8 cellular contexts compared by ENCODE assay signal in the genomic region with DNA sequence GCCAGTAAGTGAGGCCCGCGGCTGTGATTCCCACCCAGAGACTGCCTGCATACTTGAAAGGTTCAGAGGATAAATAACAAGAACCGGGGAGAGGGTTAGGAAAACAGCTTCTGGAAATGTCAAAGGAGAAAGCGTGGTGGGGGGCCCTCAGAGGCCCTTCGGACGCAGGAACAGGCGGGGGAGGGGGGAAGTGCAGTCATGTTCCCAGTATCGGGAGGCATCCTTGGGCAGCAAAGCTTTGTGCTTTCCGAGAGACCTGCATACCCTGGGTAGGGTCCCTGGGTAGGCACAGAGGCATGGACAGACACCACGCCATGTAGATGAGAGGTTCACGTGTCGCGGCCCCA. TPM values are rescaled to one million over a fixed set of nuclear protein-coding genes. Genes with fewer than 3 reads are reported as not detected.
DNase-seq lines count a peak whose midpoint lies in the region; ATAC-seq, FAIRE-seq and TF ChIP-seq lines count a peak whose summit lies in the region.

No MANE protein-coding gene starts in this region.

- FAIRE-seq in H54 (lab: Jason Lieb, UNC) = no peak

- H3K27ac Mint-ChIP-seq in activated T-cell treated with anti-CD3 and anti-CD28 coated beads, Interleukin-2, amount 50 U/mL, for 24 hours = no peak overlapping the region
- H3K27ac Mint-ChIP-seq in naive thymus-derived CD8-positive, alpha-beta T cell = peak overlapping the region in 1 of 10 donors; percentile 45

- H3K27me3 Mint-ChIP-seq in activated T-cell treated with anti-CD3 and anti-CD28 coated beads, Interleukin-2, amount 50 U/mL, for 24 hours = peaks cover 31% of the 10 kb centered on the region
- H3K27me3 Mint-ChIP-seq in naive thymus-derived CD8-positive, alpha-beta T cell = peaks cover 14 to 49% (median 30%) of the 10 kb centered on the region in 5 donors

- no peaks in the 10 kb centered on the region for H3K9me3 Mint-ChIP-seq in activated T-cell treated with anti-CD3 and anti-CD28 coated beads, Interleukin-2, amount 50 U/mL, for 24 hours
- H3K9me3 Mint-ChIP-seq in naive thymus-derived CD8-positive, alpha-beta T cell = no peaks in the 10 kb centered on the region

- no peaks in the 10 kb centered on the region for H3K9me3 ChIP-seq in esophagus squamous epithelium
- H3K9me3 ChIP-seq in transverse colon = no peaks in the 10 kb centered on the region
- no peaks in the 10 kb centered on the region for H3K9me3 ChIP-seq in OCI-LY7 (ENCODE audit: low read length)

- no peaks in the 10 kb centered on the region for H3K9me2 ChIP-seq in OCI-LY7 (ENCODE audit: insufficient read depth, low read length)

- H3K27ac ChIP-seq in esophagus squamous epithelium (peak overlapping the region; percentile 53 to 81 (median 73)), transverse colon (peak overlapping the region; percentile 65 to 76 (median 72)), OCI-LY7 (ENCODE audit: low read depth, low read length, poor library complexity, severe bottlenecking) (no peak overlapping the region)

- H3K4me3 Mint-ChIP-seq in activated T-cell treated with anti-CD3 and anti-CD28 coated beads, Interleukin-2, amount 50 U/mL, for 24 hours = peak overlapping the region; percentile 40
- H3K4me3 Mint-ChIP-seq in naive thymus-derived CD8-positive, alpha-beta T cell = peak overlapping the region; percentile 46 to 81 (median 71)

- in situ Hi-C loops in transverse colon (cut with MboI; ENCODE audit: low pct_ligation_motif_present in 1 of 4, low pct_unique_long_range_greater_than_20kb in 1 of 4, low sequenced_read_pairs in 3 of 4) = no loop called here

- no peaks in the 10 kb centered on the region for H3K79me2 ChIP-seq in OCI-LY7 (ENCODE audit: insufficient read depth, low read depth, low read length)

- H4K20me1 ChIP-seq in OCI-LY7 (ENCODE audit: insufficient read depth, low read length) = no peaks in the 10 kb centered on the region

- H3K4me1 Mint-ChIP-seq in activated T-cell treated with anti-CD3 and anti-CD28 coated beads, Interleukin-2, amount 50 U/mL, for 24 hours (ENCODE audit: low read depth) = peaks cover 3% of the 10 kb centered on the region
- peaks cover 7 to 17% (median 11%) of the 10 kb centered on the region in 4 donors for H3K4me1 Mint-ChIP-seq in naive thymus-derived CD8-positive, alpha-beta T cell

- no peaks in the 10 kb centered on the region for H3K27me3 ChIP-seq in esophagus squamous epithelium
- H3K27me3 ChIP-seq in transverse colon = no peaks in the 10 kb centered on the region

- no peak overlapping the region for H3K4me2 ChIP-seq in OCI-LY7 (ENCODE audit: low read length)

- no peaks in the 10 kb centered on the region for H3K36me3 Mint-ChIP-seq in activated T-cell treated with anti-CD3 and anti-CD28 coated beads, Interleukin-2, amount 50 U/mL, for 24 hours (ENCODE audit: low read depth)
- H3K36me3 Mint-ChIP-seq in naive thymus-derived CD8-positive, alpha-beta T cell = peaks cover 0 to 9% (median 3%) of the 10 kb centered on the region in 3 donors

- peaks cover 0 to 45% (median 11%) of the 10 kb centered on the region in 3 donors for H3K36me3 ChIP-seq in esophagus squamous epithelium
- no peaks in the 10 kb centered on the region for H3K36me3 ChIP-seq in transverse colon
- no peaks in the 10 kb centered on the region for H3K36me3 ChIP-seq in OCI-LY7 (ENCODE audit: insufficient read depth, low read length)

- H3K4me3 ChIP-seq in esophagus squamous epithelium (peak overlapping the region; percentile 36 to 76 (median 50)), transverse colon (peak overlapping the region; percentile 38 to 58 (median 45)), OCI-LY7 (ENCODE audit: low read depth, low read length, poor library complexity, severe bottlenecking) (no peak overlapping the region)

- H3K4me1 ChIP-seq in esophagus squamous epithelium = peaks cover 19 to 37% (median 24%) of the 10 kb centered on the region in 3 donors
- peaks cover 8 to 40% (median 29%) of the 10 kb centered on the region in 4 donors for H3K4me1 ChIP-seq in transverse colon
- no peaks in the 10 kb centered on the region for H3K4me1 ChIP-seq in OCI-LY7 (ENCODE audit: insufficient read depth, low read length, poor library complexity, severe bottlenecking)

- no peak for DNase-seq in activated T-cell treated with anti-CD3 and anti-CD28 coated beads, Interleukin-2, amount 50 U/mL, for 24 hours
- DNase-seq in activated T-cell treated with anti-CD3 and anti-CD28 coated beads, Interleukin-2, amount 50 U/mL, for 1 hour = no peak
- no peak for DNase-seq in esophagus squamous epithelium (lab: John Stamatoyannopoulos, UW)
- no peak for DNase-seq in naive thymus-derived CD8-positive, alpha-beta T cell
- no peak for DNase-seq in transverse colon
- no peak for DNase-seq in NAMALWA (ENCODE audit: low spot score)
- no peak for DNase-seq in H54 (ENCODE audit: insufficient read length, low spot score)
- DNase-seq in OCI-LY7 (ENCODE audit: low spot score) = no peak

- CTCF ChIA-PET in OCI-LY7 (lab: Charles Lee; ENCODE audit: unreplicated experiment) = no interaction called here

- no peak for TF ChIP-seq EP300 in transverse colon (IDR thresholded peaks at IDR 0.05; ENCODE audit: low read depth)

- intact Hi-C loops in esophagus squamous epithelium (cut with DNase I) (no loop called here), transverse colon (cut with DNase I; ENCODE audit: low total_unique reads) (no loop called here), OCI-LY7 (cut with micrococcal nuclease; ENCODE audit: unreplicated experiment) (no loop called here)

- TF ChIP-seq CTCF in esophagus squamous epithelium (IDR thresholded peaks at IDR 0.05) = no peak
- TF ChIP-seq CTCF in transverse colon (IDR thresholded peaks at IDR 0.05) = no peak
- TF ChIP-seq CTCF in OCI-LY7 (conservative IDR thresholded peaks at IDR 0.05; ENCODE audit: low read length) = no peak

- TF ChIP-seq POLR2A in esophagus squamous epithelium (IDR thresholded peaks at IDR 0.05) (no peak), transverse colon (IDR thresholded peaks at IDR 0.05) (no peak), H54 (IDR thresholded peaks at IDR 0.05; ENCODE audit: low read depth, low read length) (no peak)

- POLR2A ChIA-PET in naive thymus-derived CD8-positive, alpha-beta T cell (lab: Charles Lee) = no interaction called here
- POLR2A ChIA-PET in OCI-LY7 (lab: Charles Lee) = no interaction called here

- H2AFZ ChIP-seq in OCI-LY7 (ENCODE audit: low read length) = no peak overlapping the region

- WGBS in esophagus squamous epithelium, 2 donors = 35 to 45% methylated on average over 7 to 10 of the region's 13 CpGs
- WGBS in transverse colon (ENCODE audit: low coverage in 1 of 2), 2 donors = 36% methylated on average over 13 of the region's 13 CpGs; no CpG with 5 or more reads in 1 of the 2 donors

- no peak for ATAC-seq in naive thymus-derived CD8-positive, alpha-beta T cell

- no TSS peak for BruUV-seq in OCI-LY7 (replicated peaks; lab: Mats Ljungman, UMichigan)

RNA-seq across cellular contexts. Expression of gene EPHB3, which starts 21.4 kb away (rescaled TPM):
- 10 to 100 TPM; 14.7 to 58.1 (median 33.1) TPM for total RNA-seq in esophagus squamous epithelium
- total RNA-seq in naive thymus-derived CD8-positive, alpha-beta T cell = not detected
- polyA plus RNA-seq in naive thymus-derived CD8-positive, alpha-beta T cell = under 1 TPM; 0.23 to 0.59 (median 0.55) TPM
- total RNA-seq in transverse colon = 10 to 100 TPM in 1 of 4 donors, 1 to 10 TPM in 3; 4.1 to 17.7 (median 6.7) TPM
- not detected in 2 replicates for total RNA-seq in OCI-LY7 (2014; rRNA removed; shearing (Covaris generic))
- total RNA-seq in OCI-LY7 (2022) = not detected in 2 replicates
